ENCODE assay signal across 8 cellular contexts in genomic region chr1:154557939-154558609, GRCh38. TPM values are rescaled to one million over a fixed set of nuclear protein-coding genes. Genes with fewer than 3 reads are reported as not detected.
A peak's percentile ranks its signal among the peaks of the same experiment; 100 is the strongest.
DNase-seq lines count a peak whose midpoint lies in the region; ATAC-seq and TF ChIP-seq lines count a peak whose summit lies in the region.

No MANE protein-coding gene starts in this region.

- H3K36me3 Mint-ChIP-seq in activated T-helper 17 cell treated with anti-CD3 and anti-CD28 coated beads, Interleukin-2, amount 50 U/mL, for 72 hours (ENCODE audit: low read depth): peaks cover 56% of the 10 kb centered on the region

- peak overlapping the region; percentile 97 for H3K4me3 Mint-ChIP-seq in activated T-helper 17 cell treated with anti-CD3 and anti-CD28 coated beads, Interleukin-2, amount 50 U/mL, for 72 hours

- H4K20me1 ChIP-seq in Karpas-422 (ENCODE audit: insufficient read depth, low read depth, low read length): peaks cover 28% of the 10 kb centered on the region; the same call in 1 of the 2 replicates

- H3K4me1 Mint-ChIP-seq in activated T-helper 17 cell treated with anti-CD3 and anti-CD28 coated beads, Interleukin-2, amount 50 U/mL, for 72 hours: peaks cover 29% of the 10 kb centered on the region

- peak; percentile 47 for DNase-seq in AG08396 (ENCODE audit: low spot score)
- peak; percentile 77 for DNase-seq in Karpas-422
- DNase-seq in foreskin fibroblast: peak in 1 of 2 donors; percentile 52
- DNase-seq in DMS153 treated with DMSO at 0.1 percent for 48 hours (lab: John Stamatoyannopoulos, UW; ENCODE audit: unreplicated experiment): no peak
- no peak for DNase-seq in DMS79 treated with DMSO at 0.1 percent for 48 hours (lab: John Stamatoyannopoulos, UW)

- H3K9ac ChIP-seq in Karpas-422 (ENCODE audit: low read length): peak overlapping the region; percentile 94

- no peaks in the 10 kb centered on the region for H3K27me3 ChIP-seq in Karpas-422 (ENCODE audit: low read length)
- H3K27me3 ChIP-seq in neutrophil: no peaks in the 10 kb centered on the region

- peak; percentile 21 for ATAC-seq in GM19467 (IDR thresholded peaks at IDR 0.05; ENCODE audit: unreplicated experiment)
- peak; percentile 12 for ATAC-seq in activated T-helper 17 cell treated with anti-CD3 and anti-CD28 coated beads, Interleukin-2, amount 50 U/mL, for 72 hours (replicated peaks)

- H3K9me3 ChIP-seq in Karpas-422 (ENCODE audit: low read length): no peaks in the 10 kb centered on the region
- no peaks in the 10 kb centered on the region for H3K9me3 ChIP-seq in neutrophil

- H3K9me3 Mint-ChIP-seq in activated T-helper 17 cell treated with anti-CD3 and anti-CD28 coated beads, Interleukin-2, amount 50 U/mL, for 72 hours: no peaks in the 10 kb centered on the region

- H3K4me1 ChIP-seq in Karpas-422 (ENCODE audit: low read length) (peaks cover 25% of the 10 kb centered on the region), neutrophil (ENCODE audit: control insufficient read depth in 1 of 2, insufficient read depth in 1 of 2, low read depth in 1 of 2, low read length in 1 of 2) (peaks cover 30 to 31% of the 10 kb centered on the region in 2 experiments)

- peak overlapping the region; percentile 97 for H3K4me3 ChIP-seq in Karpas-422 (ENCODE audit: low read length)
- H3K4me3 ChIP-seq in foreskin fibroblast (ENCODE audit: low read depth in 1 of 2, low read length in 2 of 2): peak overlapping the region; percentile 81 to 88
- peak overlapping the region; percentile 87 to 93 for H3K4me3 ChIP-seq in neutrophil (ENCODE audit: low read depth in 1 of 2, low read length in 1 of 2)

- peak overlapping the region; percentile 94 for H3K27ac Mint-ChIP-seq in activated T-helper 17 cell treated with anti-CD3 and anti-CD28 coated beads, Interleukin-2, amount 50 U/mL, for 72 hours

- H3K27me3 Mint-ChIP-seq in activated T-helper 17 cell treated with anti-CD3 and anti-CD28 coated beads, Interleukin-2, amount 50 U/mL, for 72 hours: no peaks in the 10 kb centered on the region

- peaks cover 37% of the 10 kb centered on the region for H3K79me2 ChIP-seq in Karpas-422 (ENCODE audit: low read length)

- TF ChIP-seq CTCF in foreskin fibroblast (IDR thresholded peaks at IDR 0.05; ENCODE audit: low read depth, low read length) (no peak), neutrophil (IDR thresholded peaks at IDR 0.05) (no peak)

- H2AFZ ChIP-seq in Karpas-422 (ENCODE audit: low read length): no peak overlapping the region

- no peaks in the 10 kb centered on the region for H3K9me2 ChIP-seq in Karpas-422 (replicated peaks; ENCODE audit: insufficient read depth, low read length)

- H3K27ac ChIP-seq in Karpas-422 (ENCODE audit: low read length): peak overlapping the region; percentile 62
- peak overlapping the region; percentile 97 for H3K27ac ChIP-seq in neutrophil

- H3K36me3 ChIP-seq in Karpas-422 (ENCODE audit: insufficient read depth, low read length) (peaks cover 25% of the 10 kb centered on the region), neutrophil (peaks cover 32% of the 10 kb centered on the region)

- peak overlapping the region; percentile 78 for H3K4me2 ChIP-seq in Karpas-422 (ENCODE audit: low read depth, low read length, poor library complexity, severe bottlenecking)

RNA-seq across cellular contexts. Expression of gene UBE2Q1, which starts 0.4 kb away (rescaled TPM):
- total RNA-seq in Karpas-422 (2014; rRNA removed; shearing (Covaris generic); ENCODE audit: low replicate concordance): 41.2 and 42.1 TPM in 2 replicates
- 100 to 1,000 TPM in 1 of 2 donors, 10 to 100 TPM in 1; 91.6 to 118 TPM for total RNA-seq in activated T-helper 17 cell treated with anti-CD3 and anti-CD28 coated beads, Interleukin-2, amount 50 U/mL, for 72 hours

RNA-seq across cellular contexts. Expression of gene CHRNB2, which starts 9.5 kb away (rescaled TPM):
- 0.29 and 0.48 TPM in 2 replicates for total RNA-seq in Karpas-422 (2014; rRNA removed; shearing (Covaris generic); ENCODE audit: low replicate concordance)
- under 1 TPM in 1 of 2 donors, not detected in 1; 0.05 TPM for total RNA-seq in activated T-helper 17 cell treated with anti-CD3 and anti-CD28 coated beads, Interleukin-2, amount 50 U/mL, for 72 hours

RNA-seq across cellular contexts. Expression of gene ADAR, which starts 49.9 kb away (rescaled TPM):
- total RNA-seq in Karpas-422 (2014; rRNA removed; shearing (Covaris generic); ENCODE audit: low replicate concordance): 140 and 144 TPM in 2 replicates
- 100 to 1,000 TPM; 185 to 213 TPM for total RNA-seq in activated T-helper 17 cell treated with anti-CD3 and anti-CD28 coated beads, Interleukin-2, amount 50 U/mL, for 72 hours

RNA-seq across cellular contexts. Expression of gene SHE, which starts 55.9 kb away (rescaled TPM):
- not detected in 2 replicates for total RNA-seq in Karpas-422 (2014; rRNA removed; shearing (Covaris generic); ENCODE audit: low replicate concordance)
- under 1 TPM in 1 of 2 donors, not detected in 1; 0.03 TPM for total RNA-seq in activated T-helper 17 cell treated with anti-CD3 and anti-CD28 coated beads, Interleukin-2, amount 50 U/mL, for 72 hours

RNA-seq across cellular contexts. Expression of gene TDRD10, which starts 56.1 kb away (rescaled TPM):
- total RNA-seq in Karpas-422 (2014; rRNA removed; shearing (Covaris generic); ENCODE audit: low replicate concordance): not detected in 2 replicates
- not detected for total RNA-seq in activated T-helper 17 cell treated with anti-CD3 and anti-CD28 coated beads, Interleukin-2, amount 50 U/mL, for 72 hours

Comparison
In these comparisons a context has a peak if more than half of its experiments do, and no peak if none do; other contexts are left out.
1. DNase-seq: peak in AG08396 (single experiment) and Karpas-422 (single experiment); none in DMS153 treated with DMSO at 0.1 percent for 48 hours (single experiment) and DMS79 treated with DMSO at 0.1 percent for 48 hours (single experiment).
2. Peak in every context shown above with its lines, with median percentiles within 50 percentile points of each other: H3K4me3 ChIP-seq.